Comparison of ENCODE assay signal across 8 cellular contexts in the genomic region with DNA sequence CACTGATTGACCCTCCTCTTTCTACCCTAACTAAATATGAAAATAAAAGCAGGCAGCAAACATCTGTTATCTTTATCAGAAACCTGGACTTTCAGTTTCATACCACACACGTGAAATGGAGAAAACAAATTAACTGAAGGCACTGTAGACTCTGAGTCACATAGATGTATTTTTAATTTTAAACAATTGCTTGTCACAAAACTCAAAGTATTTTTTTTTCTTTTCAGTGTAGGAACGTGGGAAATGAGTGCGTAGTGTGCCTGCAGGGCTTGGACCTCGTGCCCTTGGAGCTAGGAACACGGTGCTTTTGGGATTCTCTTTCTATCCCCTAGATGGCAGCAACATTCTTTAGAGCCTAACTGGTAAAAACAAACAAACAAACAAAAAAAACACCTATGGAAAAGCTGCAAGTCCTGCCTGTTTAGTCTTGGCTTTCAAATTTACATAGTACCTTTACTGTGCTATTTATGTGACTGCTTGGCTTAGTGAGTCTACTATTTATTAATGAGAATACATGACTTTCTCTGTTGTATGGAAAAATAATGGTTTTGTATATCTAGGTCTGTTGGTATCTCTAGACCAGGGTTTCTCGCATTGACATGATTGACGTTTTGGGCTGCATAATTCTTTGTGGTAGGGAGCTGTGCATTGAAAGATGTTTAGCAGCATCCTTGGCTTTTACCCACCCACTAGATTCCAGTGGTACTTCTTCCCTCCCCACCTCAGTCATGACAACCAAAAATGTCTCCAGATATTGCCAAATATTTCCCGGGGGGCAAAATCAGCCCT. TPM values are rescaled to one million over a fixed set of nuclear protein-coding genes. Genes with fewer than 3 reads are reported as not detected.
A peak's percentile ranks its signal among the peaks of the same experiment; 100 is the strongest.
DNase-seq lines count a peak whose midpoint lies in the region; TF ChIP-seq lines count a peak whose summit lies in the region.

No MANE protein-coding gene starts in this region.

- H2AFZ ChIP-seq in osteoblast (ENCODE audit: low read length) = peak overlapping the region; percentile 71

- no peaks in the 10 kb centered on the region for H3K36me3 ChIP-seq in GM06990 (ENCODE audit: control insufficient read depth, insufficient read depth, low read length)
- H3K36me3 ChIP-seq in H7 (replicated peaks; ENCODE audit: control insufficient read depth, insufficient read depth, low read length) = no peaks in the 10 kb centered on the region
- no peaks in the 10 kb centered on the region for H3K36me3 ChIP-seq in osteoblast (ENCODE audit: insufficient read depth, low read length)

- H3K4me2 ChIP-seq in osteoblast (ENCODE audit: insufficient read depth, low read length) = peak overlapping the region; percentile 65

- TF ChIP-seq CTCF in AG09319 (IDR thresholded peaks at IDR 0.05; ENCODE audit: low read depth, low read length) = peak; percentile 79
- peak; percentile 73 for TF ChIP-seq CTCF in GM06990 (IDR thresholded peaks at IDR 0.05; ENCODE audit: insufficient read depth, low read length, poor library complexity, severe bottlenecking)
- TF ChIP-seq CTCF in fibroblast of villous mesenchyme (IDR thresholded peaks at IDR 0.05; ENCODE audit: insufficient read depth, low read depth, low read length) = peak; percentile 74
- peak; percentile 86 for TF ChIP-seq CTCF in osteoblast (IDR thresholded peaks at IDR 0.05; ENCODE audit: extremely low read depth, low read depth, low read length)

- H3K27ac ChIP-seq in osteoblast (ENCODE audit: low read depth, low read length) = peak overlapping the region; percentile 58

- DNase-seq in AG09319 (ENCODE audit: extremely low read depth, low read depth) (peak; percentile 19), GM06990 (ENCODE audit: extremely low read depth, insufficient read length) (peak; percentile 35), H7 (peak; percentile 39), Kasumi-1 (lab: John Stamatoyannopoulos, UW) (peak; percentile 68), UCSD-AML1 (lab: John Stamatoyannopoulos, UW; ENCODE audit: unreplicated experiment) (peak; percentile 16), fibroblast of villous mesenchyme (ENCODE audit: low read depth) (peak; percentile 81), osteoblast (ENCODE audit: insufficient read length, low spot score, missing footprints) (no peak), ecto neural progenitor cell (ENCODE audit: low spot score) (no peak)

- H3K79me2 ChIP-seq in osteoblast (ENCODE audit: insufficient read depth, low read length) = no peaks in the 10 kb centered on the region

- peaks cover 19% of the 10 kb centered on the region for H3K4me1 ChIP-seq in osteoblast (ENCODE audit: insufficient read depth, low read length)

- H3K4me3 ChIP-seq in GM06990 (replicated peaks; ENCODE audit: low read depth, low read length) = peak overlapping the region; percentile 50
- H3K4me3 ChIP-seq in H7 (ENCODE audit: insufficient read depth, low read depth, low read length) = no peak overlapping the region
- H3K4me3 ChIP-seq in fibroblast of villous mesenchyme (ENCODE audit: low read depth, low read length) = peak overlapping the region; percentile 6
- H3K4me3 ChIP-seq in osteoblast (ENCODE audit: insufficient read depth, low read length) = peak overlapping the region; percentile 53

- no peaks in the 10 kb centered on the region for H4K20me1 ChIP-seq in osteoblast (ENCODE audit: insufficient read depth, low read length)

- H3K9me3 ChIP-seq in osteoblast (ENCODE audit: low read depth, low read length) = no peaks in the 10 kb centered on the region

- H3K27me3 ChIP-seq in GM06990 (replicated peaks; ENCODE audit: control insufficient read depth, insufficient read depth, low read length) = no peaks in the 10 kb centered on the region; the same call in 1 of the 2 replicates
- no peaks in the 10 kb centered on the region for H3K27me3 ChIP-seq in H7 (ENCODE audit: control insufficient read depth, insufficient read depth, low read length)
- H3K27me3 ChIP-seq in osteoblast (ENCODE audit: insufficient read depth, low read length) = no peaks in the 10 kb centered on the region

RNA-seq across cellular contexts. Expression of a gene that starts 16.8 kb away (rescaled TPM):
- not detected in 2 replicates for total RNA-seq in H7 (2014; rRNA removed; shearing (Covaris generic))
- total RNA-seq in fibroblast of villous mesenchyme (0.43 and 0.97 TPM in 2 replicates), osteoblast (not detected in 2 replicates)

Comparison
In these comparisons a context has a peak if more than half of its experiments do, and no peak if none do; other contexts are left out.
1. DNase-seq: peak in AG09319 (single experiment), GM06990 (single experiment), H7 (single experiment), Kasumi-1 (2 of 2), UCSD-AML1 (single experiment) and fibroblast of villous mesenchyme (single experiment); none in osteoblast (single experiment) and ecto neural progenitor cell (single experiment).
2. Peak in every context shown above with its lines, with median percentiles within 50 percentile points of each other: CTCF ChIP-seq.